Comparison of ENCODE assay signal across 9 cellular contexts in genomic region chr1:211944733-211945500, GRCh38.
DNase-seq lines count a peak whose midpoint lies in the region; ATAC-seq and TF ChIP-seq lines count a peak whose summit lies in the region.
"Had no signal": no experiment of that assay in that cellular context is flagged by ENCODE, and none has a peak within 500 bp of the region (broad histone marks: within the 10 kb centered on the region; RNA-seq: fewer than 3 reads in every experiment).

No MANE protein-coding gene starts in this region.

- no peak overlapping the region for H3K4me3 Mint-ChIP-seq in Caco-2 (ENCODE audit: unreplicated experiment)
- no peak overlapping the region for H3K4me3 Mint-ChIP-seq in CD8-positive, alpha-beta T cell
- H3K4me3 Mint-ChIP-seq in activated T-cell treated with anti-CD3 and anti-CD28 coated beads, Interleukin-2, amount 50 U/mL, for 72 hours, result no peak overlapping the region

- BruUV-seq in Caco-2 (replicated peaks; lab: Mats Ljungman, UMichigan), result no TSS peak

- no peak overlapping the region for H3K4me3 ChIP-seq in Caco-2 (ENCODE audit: low read depth, low read length)
- H3K4me3 ChIP-seq in CD8-positive, alpha-beta T cell (ENCODE audit: low read depth, low read length), result no peak overlapping the region

- H3K27ac ChIP-seq in CD8-positive, alpha-beta T cell (ENCODE audit: low read depth, low read length), result no peak overlapping the region

- no peaks in the 10 kb centered on the region for H3K9me3 ChIP-seq in Caco-2
- no peaks in the 10 kb centered on the region for H3K9me3 ChIP-seq in CD8-positive, alpha-beta T cell (ENCODE audit: low read length)

- H3K4me1 Mint-ChIP-seq in Caco-2 (ENCODE audit: low read depth, unreplicated experiment), result no peaks in the 10 kb centered on the region
- H3K4me1 Mint-ChIP-seq in CD8-positive, alpha-beta T cell (ENCODE audit: low read depth), result peaks cover 2% of the 10 kb centered on the region
- H3K4me1 Mint-ChIP-seq in activated T-cell treated with anti-CD3 and anti-CD28 coated beads, Interleukin-2, amount 50 U/mL, for 72 hours (ENCODE audit: low read depth), result peaks cover 8% of the 10 kb centered on the region

- intact Hi-C loops in Caco-2 (cut with micrococcal nuclease; ENCODE audit: unreplicated experiment), result loop anchor here (1.0 kb wide), 2 partner anchors 17 to 265 kb away; no protein-coding TSS in a partner anchor
- intact Hi-C loops in CD8-positive, alpha-beta T cell (cut with DNase I, micrococcal nuclease), result no loop called here

- TF ChIP-seq CTCF in Caco-2 (IDR thresholded peaks at IDR 0.05; ENCODE audit: insufficient read depth in 1 of 2, low read depth in 1 of 2, low read length in 1 of 2, severe bottlenecking in 1 of 2, unreplicated experiment in 1 of 2), result peak; percentile 37 to 85
- TF ChIP-seq CTCF in CD8-positive, alpha-beta T cell (IDR thresholded peaks at IDR 0.05), result no peak

- H3K36me3 Mint-ChIP-seq in Caco-2 (ENCODE audit: insufficient read depth, unreplicated experiment), result peaks cover 10% of the 10 kb centered on the region
- H3K36me3 Mint-ChIP-seq in CD8-positive, alpha-beta T cell, result peaks cover 17% of the 10 kb centered on the region
- H3K36me3 Mint-ChIP-seq in activated T-cell treated with anti-CD3 and anti-CD28 coated beads, Interleukin-2, amount 50 U/mL, for 72 hours (ENCODE audit: insufficient read depth in 2 of 2), result peaks cover 2% of the 10 kb centered on the region in 2 donors

- CTCF ChIA-PET in Caco-2 (lab: Charles Lee), result interaction anchor here (1.0 to 1.6 kb wide), 4 partner anchors 90 to 266 kb away, joined by 3 to 12 read pairs (median 4); partner anchors contain the start of genes DTL and INTS7
- CTCF ChIA-PET in CD8-positive, alpha-beta T cell (lab: Charles Lee), result interaction anchor here (1.4 kb wide), 1 partner anchor 246 kb away, joined by 3 read pairs; no protein-coding TSS in a partner anchor

- peak; percentile 94 for ATAC-seq in esophagus mucosa
- ATAC-seq in GM18498 (IDR thresholded peaks at IDR 0.05; ENCODE audit: unreplicated experiment), result no peak
- no peak for ATAC-seq in CD8-positive, alpha-beta T cell
- no peak for ATAC-seq in activated T-cell treated with anti-CD3 and anti-CD28 coated beads, Interleukin-2, amount 50 U/mL, for 72 hours (replicated peaks in 1 of 2)

- H3K27me3 Mint-ChIP-seq in Caco-2 (ENCODE audit: insufficient read depth, unreplicated experiment), result no peaks in the 10 kb centered on the region
- no peaks in the 10 kb centered on the region for H3K27me3 Mint-ChIP-seq in CD8-positive, alpha-beta T cell (ENCODE audit: low read depth)
- no peaks in the 10 kb centered on the region for H3K27me3 Mint-ChIP-seq in activated T-cell treated with anti-CD3 and anti-CD28 coated beads, Interleukin-2, amount 50 U/mL, for 72 hours (ENCODE audit: low read depth)

- no peaks in the 10 kb centered on the region for H3K4me1 ChIP-seq in Caco-2
- peaks cover 7% of the 10 kb centered on the region for H3K4me1 ChIP-seq in CD8-positive, alpha-beta T cell (ENCODE audit: insufficient read depth, low read length)

- H3K9me3 Mint-ChIP-seq in Caco-2 (ENCODE audit: unreplicated experiment), result no peaks in the 10 kb centered on the region
- H3K9me3 Mint-ChIP-seq in CD8-positive, alpha-beta T cell, result no peaks in the 10 kb centered on the region
- H3K9me3 Mint-ChIP-seq in activated T-cell treated with anti-CD3 and anti-CD28 coated beads, Interleukin-2, amount 50 U/mL, for 72 hours, result no peaks in the 10 kb centered on the region

- no peaks in the 10 kb centered on the region for H3K27me3 ChIP-seq in Caco-2 (replicated peaks; ENCODE audit: control insufficient read depth, insufficient read depth, low read length)
- H3K27me3 ChIP-seq in CD8-positive, alpha-beta T cell (ENCODE audit: insufficient read depth, low read length), result no peaks in the 10 kb centered on the region

- POLR2A ChIA-PET in Caco-2 (lab: Charles Lee), result interaction anchor here (1.0 kb wide), 1 partner anchor 91 kb away, joined by 4 read pairs; the partner anchor contains the start of gene DTL
- POLR2A ChIA-PET in CD8-positive, alpha-beta T cell (lab: Charles Lee), result no interaction called here

- no peak overlapping the region for H3K27ac Mint-ChIP-seq in Caco-2 (ENCODE audit: unreplicated experiment)
- no peak overlapping the region for H3K27ac Mint-ChIP-seq in CD8-positive, alpha-beta T cell
- no peak overlapping the region for H3K27ac Mint-ChIP-seq in activated T-cell treated with anti-CD3 and anti-CD28 coated beads, Interleukin-2, amount 50 U/mL, for 72 hours

- DNase-seq in Caco-2 (peak; percentile 53 to 64), NCI-H69 (lab: John Stamatoyannopoulos, UW) (peak; percentile 76), myocyte (ENCODE audit: low read depth) (peak; percentile 89), NCI-H1417 treated with DMSO at 0.1 percent for 48 hours (lab: John Stamatoyannopoulos, UW) (no peak)
- no peak for DNase-seq in CD8-positive, alpha-beta T cell
- DNase-seq in activated T-cell treated with anti-CD3 and anti-CD28 coated beads, Interleukin-2, amount 50 U/mL, for 72 hours, result no peak
- DNase-seq: activated naive CD4-positive, alpha-beta T cell treated with anti-CD3 and anti-CD28 coated beads, Interleukin-2, amount 50 U/mL, for 16 hours had no signal

- H3K36me3 ChIP-seq in Caco-2 (ENCODE audit: control insufficient read depth, insufficient read depth, low read length), result no peaks in the 10 kb centered on the region
- no peaks in the 10 kb centered on the region for H3K36me3 ChIP-seq in CD8-positive, alpha-beta T cell (ENCODE audit: insufficient read depth, low read length)

Comparison
In these comparisons a context has a peak if more than half of its experiments do, and no peak if none do; other contexts are left out.
1. DNase-seq: peak in Caco-2 (2 of 2), NCI-H69 (single experiment) and myocyte (single experiment); none in CD8-positive, alpha-beta T cell (0 of 7), NCI-H1417 treated with DMSO at 0.1 percent for 48 hours (single experiment) and activated T-cell treated with anti-CD3 and anti-CD28 coated beads, Interleukin-2, amount 50 U/mL, for 72 hours (0 of 2).